26 cellular contexts compared by ENCODE assay signal in the genomic region with DNA sequence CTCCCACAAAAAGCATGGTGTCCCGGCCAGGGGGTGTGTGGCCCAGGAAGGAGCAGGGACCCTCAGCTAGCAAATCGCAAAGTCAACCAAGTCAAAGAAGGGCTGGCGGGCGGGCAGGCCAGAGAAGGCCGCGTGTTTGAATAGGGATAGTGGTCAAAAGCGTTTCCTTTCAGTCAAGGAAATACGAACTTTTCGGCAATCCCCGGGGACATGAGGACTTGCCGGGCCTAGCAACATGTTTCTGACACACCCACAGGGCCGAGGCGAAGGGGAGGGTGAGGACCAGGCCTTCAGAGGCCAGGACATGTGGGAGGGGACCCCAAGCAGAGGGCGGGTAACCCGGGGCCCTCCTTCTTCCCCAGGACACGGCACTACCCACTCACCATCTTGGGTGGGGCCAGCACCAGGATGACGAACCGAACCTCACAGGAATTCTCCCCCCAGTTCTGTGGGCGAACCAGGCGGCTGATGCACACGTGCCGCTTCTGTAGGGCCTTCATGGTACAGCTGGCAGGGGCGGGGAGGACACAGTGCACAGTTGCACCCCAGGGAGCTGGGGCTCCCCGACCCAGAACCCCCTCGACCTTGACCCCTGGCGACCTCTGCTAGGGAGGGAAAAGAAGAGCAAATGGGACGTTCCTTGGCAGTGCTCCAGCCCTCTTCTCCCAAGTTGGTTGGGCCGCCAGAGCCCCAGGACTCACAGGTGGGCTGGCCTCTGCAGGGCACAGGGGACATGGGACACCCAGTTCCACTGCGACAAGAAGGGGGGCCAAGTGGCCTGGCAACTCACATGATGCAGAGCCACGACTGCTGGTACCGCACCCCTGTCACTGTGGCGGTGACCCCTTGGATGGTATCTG.
"Had no signal": no experiment of that assay in that cellular context is flagged by ENCODE, and none has a peak within 500 bp of the region (broad histone marks: within the 10 kb centered on the region; RNA-seq: fewer than 3 reads in every experiment).

No MANE protein-coding gene starts in this region.

- H3K27ac ChIP-seq: body of pancreas, esophagus muscularis mucosa, foreskin keratinocyte had no signal

- H3K4me3 ChIP-seq: body of pancreas, esophagus muscularis mucosa, gastrocnemius medialis had no signal

- DNase-seq: activated CD4-positive, alpha-beta memory T cell treated with anti-CD3 and anti-CD28 coated beads for 36 hours; activated CD4-positive, alpha-beta T cell treated with anti-CD3 and anti-CD28 coated beads for 36 hours; activated CD4-positive, alpha-beta T cell treated with anti-CD3 and anti-CD28 coated beads, Interleukin-2, amount 10 ng/mL, durations not matched to agents 24 days and 14 days; activated CD4-positive, CD25-positive, alpha-beta regulatory T cell; activated CD4-positive, CD25-positive, alpha-beta regulatory T cell treated with anti-CD3 and anti-CD28 coated beads, Interleukin-2, amount 50 U/mL, for 72 hours; activated CD8-positive, alpha-beta memory T cell treated with anti-CD3 and anti-CD28 coated beads, Interleukin-2, amount 10 ng/mL, durations not matched to agents 7 days and 5 days; activated CD8-positive, alpha-beta memory T cell treated with anti-CD3 and anti-CD28 coated beads, Interleukin-2, amount 50 U/mL, for 4 hours; activated CD8-positive, alpha-beta T cell treated with anti-CD3 and anti-CD28 coated beads, Interleukin-2, amount 10 ng/mL, durations not matched to agents 7 days and 5 days; activated gamma-delta T cell; activated naive CD4-positive, alpha-beta T cell treated with anti-CD3 and anti-CD28 coated beads, Interleukin-2, amount 50 U/mL, for 16 hours; activated naive CD4-positive, alpha-beta T cell treated with Interleukin-2 at 50 U/mL for 16 hours; activated T-cell treated with anti-CD3 and anti-CD28 coated beads, Interleukin-2, amount 50 U/mL, for 1 hour; activated T-cell treated with anti-CD3 and anti-CD28 coated beads, Interleukin-2, amount 50 U/mL, for 72 hours; amniotic stem cell; anterior cingulate cortex; body of pancreas; cortex of kidney; dermis blood vessel endothelial cell; effector CD4-positive, alpha-beta T cell; effector memory CD8-positive, alpha-beta T cell; erythroblast; foreskin keratinocyte; gastrocnemius medialis; T-helper 2 cell had no signal

- H3K4me3 Mint-ChIP-seq: activated CD4-positive, alpha-beta memory T cell treated with anti-CD3 and anti-CD28 coated beads for 36 hours; activated CD4-positive, alpha-beta T cell treated with anti-CD3 and anti-CD28 coated beads for 36 hours; activated CD4-positive, alpha-beta T cell treated with anti-CD3 and anti-CD28 coated beads, Interleukin-2, amount 10 ng/mL, durations not matched to agents 24 days and 14 days; activated CD8-positive, alpha-beta memory T cell treated with anti-CD3 and anti-CD28 coated beads, Interleukin-2, amount 10 ng/mL, durations not matched to agents 7 days and 5 days; activated CD8-positive, alpha-beta T cell treated with anti-CD3 and anti-CD28 coated beads, Interleukin-2, amount 10 ng/mL, durations not matched to agents 7 days and 5 days; activated naive CD8-positive, alpha-beta T cell; activated T-cell treated with anti-CD3 and anti-CD28 coated beads, Interleukin-2, amount 50 U/mL, for 72 hours; effector memory CD8-positive, alpha-beta T cell had no signal

- H3K27me3 ChIP-seq: foreskin keratinocyte had no signal

- H3K36me3 Mint-ChIP-seq: activated CD4-positive, alpha-beta memory T cell treated with anti-CD3 and anti-CD28 coated beads for 36 hours; activated CD8-positive, alpha-beta memory T cell treated with anti-CD3 and anti-CD28 coated beads, Interleukin-2, amount 10 ng/mL, durations not matched to agents 7 days and 5 days; activated naive CD8-positive, alpha-beta T cell had no signal

- H3K27ac Mint-ChIP-seq: activated CD4-positive, alpha-beta memory T cell treated with anti-CD3 and anti-CD28 coated beads for 36 hours; activated CD4-positive, alpha-beta T cell treated with anti-CD3 and anti-CD28 coated beads for 36 hours; activated CD4-positive, alpha-beta T cell treated with anti-CD3 and anti-CD28 coated beads, Interleukin-2, amount 10 ng/mL, durations not matched to agents 24 days and 14 days; activated CD8-positive, alpha-beta memory T cell treated with anti-CD3 and anti-CD28 coated beads, Interleukin-2, amount 10 ng/mL, durations not matched to agents 7 days and 5 days; activated CD8-positive, alpha-beta T cell treated with anti-CD3 and anti-CD28 coated beads, Interleukin-2, amount 10 ng/mL, durations not matched to agents 7 days and 5 days; activated naive CD8-positive, alpha-beta T cell; activated T-cell treated with anti-CD3 and anti-CD28 coated beads, Interleukin-2, amount 50 U/mL, for 72 hours; effector memory CD8-positive, alpha-beta T cell had no signal

- ATAC-seq: activated CD4-positive, alpha-beta T cell treated with anti-CD3 and anti-CD28 coated beads for 36 hours; activated CD8-positive, alpha-beta memory T cell treated with anti-CD3 and anti-CD28 coated beads, Interleukin-2, amount 10 ng/mL, durations not matched to agents 7 days and 5 days; activated CD8-positive, alpha-beta T cell treated with anti-CD3 and anti-CD28 coated beads, Interleukin-2, amount 10 ng/mL, durations not matched to agents 7 days and 5 days; activated T-cell treated with anti-CD3 and anti-CD28 coated beads, Interleukin-2, amount 50 U/mL, for 72 hours; body of pancreas; effector memory CD8-positive, alpha-beta T cell; foreskin keratinocyte; gastrocnemius medialis had no signal

- H3K9me3 Mint-ChIP-seq: activated CD4-positive, alpha-beta memory T cell treated with anti-CD3 and anti-CD28 coated beads for 36 hours; activated CD4-positive, alpha-beta T cell treated with anti-CD3 and anti-CD28 coated beads, Interleukin-2, amount 10 ng/mL, durations not matched to agents 24 days and 14 days; activated T-cell treated with anti-CD3 and anti-CD28 coated beads, Interleukin-2, amount 50 U/mL, for 72 hours; effector memory CD8-positive, alpha-beta T cell had no signal

- H3K4me1 Mint-ChIP-seq: activated CD4-positive, alpha-beta T cell treated with anti-CD3 and anti-CD28 coated beads for 36 hours; activated CD4-positive, alpha-beta T cell treated with anti-CD3 and anti-CD28 coated beads, Interleukin-2, amount 10 ng/mL, durations not matched to agents 24 days and 14 days had no signal

- H3K36me3 ChIP-seq: esophagus muscularis mucosa, gastrocnemius medialis had no signal

- H3K9me3 ChIP-seq: body of pancreas, esophagus muscularis mucosa, gastrocnemius medialis had no signal
